Comparison of ENCODE assay signal across 1 cellular context in the genomic region with DNA sequence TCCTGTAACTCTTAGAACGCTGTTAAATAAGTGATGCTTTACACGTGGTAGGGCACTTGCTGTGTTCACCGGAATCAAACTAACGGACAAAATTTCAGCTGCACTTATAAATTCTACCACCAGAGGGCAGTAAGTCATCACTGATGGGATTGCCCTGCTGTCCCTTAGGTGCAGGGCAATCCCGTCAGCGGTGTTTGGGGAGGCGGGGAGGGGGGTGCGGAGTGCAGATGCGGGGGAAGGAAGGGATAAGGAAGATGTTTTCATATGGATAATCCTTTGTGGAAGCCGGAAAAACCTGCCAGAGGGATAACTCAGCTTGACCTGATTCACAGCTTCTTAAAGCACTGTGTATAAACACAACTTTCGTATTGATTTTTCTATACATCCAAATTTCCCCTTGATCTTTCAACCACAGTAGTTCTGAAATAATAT.
A peak's percentile ranks its signal among the peaks of the same experiment; 100 is the strongest.
TF ChIP-seq lines count a peak whose summit lies in the region.

No MANE protein-coding gene starts in this region.

TF ChIP-seq in HepG2, 621 proteins besides CTCF, POLR2A, EP300 and RAD21 (continued from another document):
- TF ChIP-seq, protein P1, sequence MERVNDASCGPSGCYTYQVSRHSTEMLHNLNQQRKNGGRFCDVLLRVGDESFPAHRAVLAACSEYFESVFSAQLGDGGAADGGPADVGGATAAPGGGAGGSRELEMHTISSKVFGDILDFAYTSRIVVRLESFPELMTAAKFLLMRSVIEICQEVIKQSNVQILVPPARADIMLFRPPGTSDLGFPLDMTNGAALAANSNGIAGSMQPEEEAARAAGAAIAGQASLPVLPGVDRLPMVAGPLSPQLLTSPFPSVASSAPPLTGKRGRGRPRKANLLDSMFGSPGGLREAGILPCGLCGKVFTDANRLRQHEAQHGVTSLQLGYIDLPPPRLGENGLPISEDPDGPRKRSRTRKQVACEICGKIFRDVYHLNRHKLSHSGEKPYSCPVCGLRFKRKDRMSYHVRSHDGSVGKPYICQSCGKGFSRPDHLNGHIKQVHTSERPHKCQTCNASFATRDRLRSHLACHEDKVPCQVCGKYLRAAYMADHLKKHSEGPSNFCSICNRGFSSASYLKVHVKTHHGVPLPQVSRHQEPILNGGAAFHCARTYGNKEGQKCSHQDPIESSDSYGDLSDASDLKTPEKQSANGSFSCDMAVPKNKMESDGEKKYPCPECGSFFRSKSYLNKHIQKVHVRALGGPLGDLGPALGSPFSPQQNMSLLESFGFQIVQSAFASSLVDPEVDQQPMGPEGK (CRISPR knock-in tag; IDR thresholded peaks at IDR 0.05): peak; percentile 39; the same call in 1 of the 2 replicates
- TF ChIP-seq IRF2 (CRISPR knock-in tag; IDR thresholded peaks at IDR 0.05) (0 out of 2 replicates have a peak, but pooled peaks have one; percentile 17), HDAC2 (CRISPR knock-in tag; IDR thresholded peaks at IDR 0.05) (0 out of 2 replicates have a peak, but pooled peaks have one; percentile 26), KAT8 (CRISPR knock-in tag; IDR thresholded peaks at IDR 0.05) (peak; percentile 40; the same call in 1 of the 2 replicates), SAP130 (CRISPR knock-in tag; IDR thresholded peaks at IDR 0.05; ENCODE audit: low read depth) (0 out of 2 replicates have a peak, but pooled peaks have one; percentile 21), HIVEP1 (CRISPR knock-in tag; IDR thresholded peaks at IDR 0.05) (no peak), SOX5 (CRISPR knock-in tag; IDR thresholded peaks at IDR 0.05; ENCODE audit: borderline replicate concordance) (0 out of 2 replicates have a peak, but pooled peaks have one; percentile 10), ARID5B (CRISPR knock-in tag; IDR thresholded peaks at IDR 0.05) (peak; percentile 35; the same call in 1 of the 2 replicates), STAG1 (CRISPR knock-in tag; IDR thresholded peaks at IDR 0.05) (peak; percentile 92), GATAD2A (CRISPR knock-in tag; IDR thresholded peaks at IDR 0.05) (peak; percentile 21; the same call in 1 of the 2 replicates), ZNF441 (CRISPR knock-in tag; IDR thresholded peaks at IDR 0.05; ENCODE audit: borderline replicate concordance) (no peak), LCORL (IDR thresholded peaks at IDR 0.05) (no peak), LCORL (CRISPR knock-in tag; IDR thresholded peaks at IDR 0.05) (peak; percentile 77), HDAC1 (CRISPR knock-in tag; IDR thresholded peaks at IDR 0.05) (no peak), MXI1 (IDR thresholded peaks at IDR 0.05; ENCODE audit: borderline replicate concordance, low read depth, low read length) (peak; percentile 34; the same call in 1 of the 3 replicates), MIER3 (CRISPR knock-in tag; IDR thresholded peaks at IDR 0.05; ENCODE audit: borderline replicate concordance) (0 out of 2 replicates have a peak, but pooled peaks have one; percentile 38), SMC3 (IDR thresholded peaks at IDR 0.05; ENCODE audit: low read length) (peak; percentile 99), PPARG (CRISPR knock-in tag; conservative IDR thresholded peaks at IDR 0.05) (0 out of 2 replicates have a peak, but pooled peaks have one; percentile 43), KLF16 (CRISPR knock-in tag; IDR thresholded peaks at IDR 0.05) (0 out of 4 replicates have a peak, but pooled peaks of 1 of the 2 experiments have one; percentile 29), SOX13 (IDR thresholded peaks at IDR 0.05) (no peak), SOX13 (CRISPR knock-in tag; conservative IDR thresholded peaks at IDR 0.05 in 1 of 2, IDR thresholded peaks at IDR 0.05 in 1 of 2) (peak in 1 of 2 experiments; percentile 13; a peak in 1 of 4 replicates), ZBTB25 (CRISPR knock-in tag; IDR thresholded peaks at IDR 0.05) (peak; percentile 53; the same call in 1 of the 2 replicates), ELF1 (CRISPR knock-in tag; IDR thresholded peaks at IDR 0.05) (no peak)
- TF ChIP-seq, protein P2, sequence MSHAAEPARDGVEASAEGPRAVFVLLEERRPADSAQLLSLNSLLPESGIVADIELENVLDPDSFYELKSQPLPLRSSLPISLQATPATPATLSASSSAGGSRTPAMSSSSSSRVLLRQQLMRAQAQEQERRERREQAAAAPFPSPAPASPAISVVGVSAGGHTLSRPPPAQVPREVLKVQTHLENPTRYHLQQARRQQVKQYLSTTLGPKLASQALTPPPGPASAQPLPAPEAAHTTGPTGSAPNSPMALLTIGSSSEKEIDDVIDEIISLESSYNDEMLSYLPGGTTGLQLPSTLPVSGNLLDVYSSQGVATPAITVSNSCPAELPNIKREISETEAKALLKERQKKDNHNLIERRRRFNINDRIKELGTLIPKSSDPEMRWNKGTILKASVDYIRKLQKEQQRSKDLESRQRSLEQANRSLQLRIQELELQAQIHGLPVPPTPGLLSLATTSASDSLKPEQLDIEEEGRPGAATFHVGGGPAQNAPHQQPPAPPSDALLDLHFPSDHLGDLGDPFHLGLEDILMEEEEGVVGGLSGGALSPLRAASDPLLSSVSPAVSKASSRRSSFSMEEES (CRISPR knock-in tag; IDR thresholded peaks at IDR 0.05): 0 out of 2 replicates have a peak, but pooled peaks have one; percentile 17
- TF ChIP-seq, protein P3, sequence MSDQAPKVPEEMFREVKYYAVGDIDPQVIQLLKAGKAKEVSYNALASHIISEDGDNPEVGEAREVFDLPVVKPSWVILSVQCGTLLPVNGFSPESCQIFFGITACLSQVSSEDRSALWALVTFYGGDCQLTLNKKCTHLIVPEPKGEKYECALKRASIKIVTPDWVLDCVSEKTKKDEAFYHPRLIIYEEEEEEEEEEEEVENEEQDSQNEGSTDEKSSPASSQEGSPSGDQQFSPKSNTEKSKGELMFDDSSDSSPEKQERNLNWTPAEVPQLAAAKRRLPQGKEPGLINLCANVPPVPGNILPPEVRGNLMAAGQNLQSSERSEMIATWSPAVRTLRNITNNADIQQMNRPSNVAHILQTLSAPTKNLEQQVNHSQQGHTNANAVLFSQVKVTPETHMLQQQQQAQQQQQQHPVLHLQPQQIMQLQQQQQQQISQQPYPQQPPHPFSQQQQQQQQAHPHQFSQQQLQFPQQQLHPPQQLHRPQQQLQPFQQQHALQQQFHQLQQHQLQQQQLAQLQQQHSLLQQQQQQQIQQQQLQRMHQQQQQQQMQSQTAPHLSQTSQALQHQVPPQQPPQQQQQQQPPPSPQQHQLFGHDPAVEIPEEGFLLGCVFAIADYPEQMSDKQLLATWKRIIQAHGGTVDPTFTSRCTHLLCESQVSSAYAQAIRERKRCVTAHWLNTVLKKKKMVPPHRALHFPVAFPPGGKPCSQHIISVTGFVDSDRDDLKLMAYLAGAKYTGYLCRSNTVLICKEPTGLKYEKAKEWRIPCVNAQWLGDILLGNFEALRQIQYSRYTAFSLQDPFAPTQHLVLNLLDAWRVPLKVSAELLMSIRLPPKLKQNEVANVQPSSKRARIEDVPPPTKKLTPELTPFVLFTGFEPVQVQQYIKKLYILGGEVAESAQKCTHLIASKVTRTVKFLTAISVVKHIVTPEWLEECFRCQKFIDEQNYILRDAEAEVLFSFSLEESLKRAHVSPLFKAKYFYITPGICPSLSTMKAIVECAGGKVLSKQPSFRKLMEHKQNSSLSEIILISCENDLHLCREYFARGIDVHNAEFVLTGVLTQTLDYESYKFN (CRISPR knock-in tag; conservative IDR thresholded peaks at IDR 0.05): peak; percentile 26; the same call in 1 of the 2 replicates
- TF ChIP-seq, protein P4, sequence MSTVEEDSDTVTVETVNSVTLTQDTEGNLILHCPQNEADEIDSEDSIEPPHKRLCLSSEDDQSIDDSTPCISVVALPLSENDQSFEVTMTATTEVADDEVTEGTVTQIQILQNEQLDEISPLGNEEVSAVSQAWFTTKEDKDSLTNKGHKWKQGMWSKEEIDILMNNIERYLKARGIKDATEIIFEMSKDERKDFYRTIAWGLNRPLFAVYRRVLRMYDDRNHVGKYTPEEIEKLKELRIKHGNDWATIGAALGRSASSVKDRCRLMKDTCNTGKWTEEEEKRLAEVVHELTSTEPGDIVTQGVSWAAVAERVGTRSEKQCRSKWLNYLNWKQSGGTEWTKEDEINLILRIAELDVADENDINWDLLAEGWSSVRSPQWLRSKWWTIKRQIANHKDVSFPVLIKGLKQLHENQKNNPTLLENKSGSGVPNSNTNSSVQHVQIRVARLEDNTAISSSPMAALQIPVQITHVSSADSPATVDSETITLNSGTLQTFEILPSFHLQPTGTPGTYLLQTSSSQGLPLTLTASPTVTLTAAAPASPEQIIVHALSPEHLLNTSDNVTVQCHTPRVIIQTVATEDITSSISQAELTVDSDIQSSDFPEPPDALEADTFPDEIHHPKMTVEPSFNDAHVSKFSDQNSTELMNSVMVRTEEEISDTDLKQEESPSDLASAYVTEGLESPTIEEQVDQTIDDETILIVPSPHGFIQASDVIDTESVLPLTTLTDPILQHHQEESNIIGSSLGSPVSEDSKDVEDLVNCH (CRISPR knock-in tag; IDR thresholded peaks at IDR 0.05): no peak
- TF ChIP-seq, protein P5, sequence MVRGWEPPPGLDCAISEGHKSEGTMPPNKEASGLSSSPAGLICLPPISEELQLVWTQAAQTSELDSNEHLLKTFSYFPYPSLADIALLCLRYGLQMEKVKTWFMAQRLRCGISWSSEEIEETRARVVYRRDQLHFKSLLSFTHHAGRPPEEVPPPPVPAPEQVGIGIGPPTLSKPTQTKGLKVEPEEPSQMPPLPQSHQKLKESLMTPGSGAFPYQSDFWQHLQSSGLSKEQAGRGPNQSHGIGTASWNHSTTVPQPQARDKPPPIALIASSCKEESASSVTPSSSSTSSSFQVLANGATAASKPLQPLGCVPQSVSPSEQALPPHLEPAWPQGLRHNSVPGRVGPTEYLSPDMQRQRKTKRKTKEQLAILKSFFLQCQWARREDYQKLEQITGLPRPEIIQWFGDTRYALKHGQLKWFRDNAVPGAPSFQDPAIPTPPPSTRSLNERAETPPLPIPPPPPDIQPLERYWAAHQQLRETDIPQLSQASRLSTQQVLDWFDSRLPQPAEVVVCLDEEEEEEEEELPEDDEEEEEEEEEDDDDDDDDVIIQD (CRISPR knock-in tag; IDR thresholded peaks at IDR 0.05; ENCODE audit: low read depth): 0 out of 2 replicates have a peak, but pooled peaks have one; percentile 21
